8 cellular contexts compared by ENCODE assay signal in genomic region chr2:172674034-172674967, GRCh38.
DNase-seq lines count a peak whose midpoint lies in the region; ATAC-seq and TF ChIP-seq lines count a peak whose summit lies in the region.

No MANE protein-coding gene starts in this region.

- H3K4me2 ChIP-seq in DOHH2 (ENCODE audit: low read length), result no peak overlapping the region

- no peaks in the 10 kb centered on the region for H4K20me1 ChIP-seq in DOHH2 (ENCODE audit: control insufficient read depth, insufficient read depth, low read depth, low read length)

- H3K9me3 ChIP-seq in DOHH2 (ENCODE audit: control insufficient read depth, insufficient read depth, low read length), result no peaks in the 10 kb centered on the region

- peak in 21 of 34 experiments; percentile 2 to 46 (median 10) for DNase-seq in T-cell
- peak; percentile 76 for DNase-seq in ecto neural progenitor cell (ENCODE audit: low spot score)
- peak; percentile 58 for DNase-seq in neural crest cell (ENCODE audit: low read depth, low spot score)
- no peak for DNase-seq in mesothelial cell of epicardium (ENCODE audit: low spot score in 2 of 2, unreplicated experiment in 2 of 2)
- no peak for DNase-seq in DMS153 (lab: John Stamatoyannopoulos, UW)

- peaks cover 3 to 6% (median 4%) of the 10 kb centered on the region in 3 donors for H3K9me3 Mint-ChIP-seq in T-cell
- peaks cover 5% of the 10 kb centered on the region for H3K9me3 Mint-ChIP-seq in neural crest cell
- peaks cover 16% of the 10 kb centered on the region for H3K9me3 Mint-ChIP-seq in mesothelial cell of epicardium

- H3K4me3 Mint-ChIP-seq in T-cell (peak overlapping the region; percentile 24 to 54 (median 46)), neural crest cell (no peak overlapping the region), mesothelial cell of epicardium (no peak overlapping the region)

- no peak overlapping the region for H3K4me3 ChIP-seq in DOHH2 (ENCODE audit: low read length)

- no peaks in the 10 kb centered on the region for H3K9me2 ChIP-seq in DOHH2 (replicated peaks; ENCODE audit: control insufficient read depth, low read length)

- H3K27me3 Mint-ChIP-seq in T-cell, result peaks cover 7 to 10% of the 10 kb centered on the region in 2 donors
- H3K27me3 Mint-ChIP-seq in neural crest cell (ENCODE audit: low read depth), result no peaks in the 10 kb centered on the region
- no peaks in the 10 kb centered on the region for H3K27me3 Mint-ChIP-seq in mesothelial cell of epicardium (ENCODE audit: low read depth)

- no peaks in the 10 kb centered on the region for H3K4me1 ChIP-seq in DOHH2 (ENCODE audit: control insufficient read depth, low read length)

- ATAC-seq in T-cell (replicated peaks in 1 of 4) (peak; percentile 57 to 79 (median 73)), GM19035 (IDR thresholded peaks at IDR 0.05; ENCODE audit: unreplicated experiment) (no peak), GM21825 (IDR thresholded peaks at IDR 0.05; ENCODE audit: unreplicated experiment) (no peak)

- no peaks in the 10 kb centered on the region for H3F3A ChIP-seq in DOHH2 (ENCODE audit: control insufficient read depth, insufficient read depth)

- H3K79me2 ChIP-seq in DOHH2 (ENCODE audit: control insufficient read depth, low read length), result no peaks in the 10 kb centered on the region

- H3K36me3 Mint-ChIP-seq in T-cell (peaks cover 4% of the 10 kb centered on the region), neural crest cell (ENCODE audit: low read depth) (peaks cover 2% of the 10 kb centered on the region), mesothelial cell of epicardium (peaks cover 12% of the 10 kb centered on the region)

- no peaks in the 10 kb centered on the region for H3K36me3 ChIP-seq in DOHH2 (ENCODE audit: control insufficient read depth, low read length)

- no peak overlapping the region for H3K27ac Mint-ChIP-seq in T-cell
- no peak overlapping the region for H3K27ac Mint-ChIP-seq in neural crest cell (ENCODE audit: unreplicated experiment)
- no peak overlapping the region for H3K27ac Mint-ChIP-seq in mesothelial cell of epicardium

- H3K27ac ChIP-seq in DOHH2 (ENCODE audit: low read depth, low read length), result no peak overlapping the region

- H3K27me3 ChIP-seq in DOHH2 (ENCODE audit: control insufficient read depth, low read length), result 0 out of 2 replicates have a peak, but pooled peaks cover 3% of the 10 kb centered on the region

- peaks cover 2 to 6% (median 4%) of the 10 kb centered on the region in 3 donors for H3K4me1 Mint-ChIP-seq in T-cell
- no peaks in the 10 kb centered on the region for H3K4me1 Mint-ChIP-seq in neural crest cell
- peaks cover 36% of the 10 kb centered on the region for H3K4me1 Mint-ChIP-seq in mesothelial cell of epicardium

- CTCF ChIA-PET in T-cell (lab: Charles Lee), result interaction anchor here (0.5 to 1.5 kb wide), 5 partner anchors 9 to 1766 kb away, joined by 3 to 8 read pairs (median 6); no protein-coding TSS in a partner anchor

- TF ChIP-seq CTCF in DOHH2 (IDR thresholded peaks at IDR 0.05; ENCODE audit: low read depth, low read length, poor library complexity, severe bottlenecking) (peak; percentile 18), neural crest cell (conservative IDR thresholded peaks at IDR 0.05) (peak; percentile 72), mesothelial cell of epicardium (IDR thresholded peaks at IDR 0.05; ENCODE audit: unreplicated experiment) (no peak)

- POLR2A ChIA-PET in T-cell (lab: Charles Lee), result no interaction called here

Comparison
In these comparisons a context has a peak if more than half of its experiments do, and no peak if none do; other contexts are left out.
1. ATAC-seq: peak in T-cell (4 of 4); none in GM19035 (single experiment) and GM21825 (single experiment).
2. DNase-seq: peak in T-cell (21 of 34), ecto neural progenitor cell (single experiment) and neural crest cell (single experiment); none in mesothelial cell of epicardium (0 of 2) and DMS153 (single experiment).
3. H3K4me3 Mint-ChIP-seq: peak in T-cell (3 of 3); none in neural crest cell (single experiment) and mesothelial cell of epicardium (single experiment).